1 cellular context compared by ENCODE assay signal in genomic region chr17:55549140-55549539, GRCh38.
TF ChIP-seq lines count a peak whose summit lies in the region.

No MANE protein-coding gene starts in this region.

TF ChIP-seq in K562, 482 proteins besides CTCF, POLR2A, EP300 and RAD21 (continued from another document):
- TF ChIP-seq E2F4 (CRISPR knock-in tag; IDR thresholded peaks at IDR 0.05; ENCODE audit: low read depth) (no peak), CEBPG (CRISPR knock-in tag; IDR thresholded peaks at IDR 0.05) (no peak), CEBPG (tag; conservative IDR thresholded peaks at IDR 0.05 in 1 of 2, IDR thresholded peaks at IDR 0.05 in 1 of 2) (no peak), DPF2 (IDR thresholded peaks at IDR 0.05) (no peak), CREB5 (CRISPR knock-in tag; IDR thresholded peaks at IDR 0.05) (no peak), HMBOX1 (IDR thresholded peaks at IDR 0.05) (peak; percentile 56; the same call in 1 of the 2 replicates), ZBTB1 (CRISPR knock-in tag; IDR thresholded peaks at IDR 0.05; ENCODE audit: borderline replicate concordance, low read depth) (no peak), ZNF232 (CRISPR knock-in tag; IDR thresholded peaks at IDR 0.05) (no peak), SMC3 (conservative IDR thresholded peaks at IDR 0.05; ENCODE audit: insufficient read depth, low read depth, low read length) (peak; percentile 34; the same call in 1 of the 2 replicates), THRAP3 (IDR thresholded peaks at IDR 0.05; ENCODE audit: borderline replicate concordance) (no peak), CBX5 (IDR thresholded peaks at IDR 0.05; ENCODE audit: borderline replicate concordance, low read depth) (no peak), ZNF589 (CRISPR knock-in tag; IDR thresholded peaks at IDR 0.05; ENCODE audit: low read depth) (no peak)
- TF ChIP-seq, protein P1, sequence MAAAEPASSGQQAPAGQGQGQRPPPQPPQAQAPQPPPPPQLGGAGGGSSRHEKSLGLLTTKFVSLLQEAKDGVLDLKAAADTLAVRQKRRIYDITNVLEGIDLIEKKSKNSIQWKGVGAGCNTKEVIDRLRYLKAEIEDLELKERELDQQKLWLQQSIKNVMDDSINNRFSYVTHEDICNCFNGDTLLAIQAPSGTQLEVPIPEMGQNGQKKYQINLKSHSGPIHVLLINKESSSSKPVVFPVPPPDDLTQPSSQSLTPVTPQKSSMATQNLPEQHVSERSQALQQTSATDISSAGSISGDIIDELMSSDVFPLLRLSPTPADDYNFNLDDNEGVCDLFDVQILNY (CRISPR knock-in tag; IDR thresholded peaks at IDR 0.05): no peak
- TF ChIP-seq, protein P2, sequence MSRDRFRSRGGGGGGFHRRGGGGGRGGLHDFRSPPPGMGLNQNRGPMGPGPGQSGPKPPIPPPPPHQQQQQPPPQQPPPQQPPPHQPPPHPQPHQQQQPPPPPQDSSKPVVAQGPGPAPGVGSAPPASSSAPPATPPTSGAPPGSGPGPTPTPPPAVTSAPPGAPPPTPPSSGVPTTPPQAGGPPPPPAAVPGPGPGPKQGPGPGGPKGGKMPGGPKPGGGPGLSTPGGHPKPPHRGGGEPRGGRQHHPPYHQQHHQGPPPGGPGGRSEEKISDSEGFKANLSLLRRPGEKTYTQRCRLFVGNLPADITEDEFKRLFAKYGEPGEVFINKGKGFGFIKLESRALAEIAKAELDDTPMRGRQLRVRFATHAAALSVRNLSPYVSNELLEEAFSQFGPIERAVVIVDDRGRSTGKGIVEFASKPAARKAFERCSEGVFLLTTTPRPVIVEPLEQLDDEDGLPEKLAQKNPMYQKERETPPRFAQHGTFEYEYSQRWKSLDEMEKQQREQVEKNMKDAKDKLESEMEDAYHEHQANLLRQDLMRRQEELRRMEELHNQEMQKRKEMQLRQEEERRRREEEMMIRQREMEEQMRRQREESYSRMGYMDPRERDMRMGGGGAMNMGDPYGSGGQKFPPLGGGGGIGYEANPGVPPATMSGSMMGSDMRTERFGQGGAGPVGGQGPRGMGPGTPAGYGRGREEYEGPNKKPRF (IDR thresholded peaks at IDR 0.05; ENCODE audit: low read depth, low read length): no peak
TF ChIP-seq in K562: peak in this region for 3.
